Comparison of ENCODE assay signal across 1 cellular context in the genomic region with DNA sequence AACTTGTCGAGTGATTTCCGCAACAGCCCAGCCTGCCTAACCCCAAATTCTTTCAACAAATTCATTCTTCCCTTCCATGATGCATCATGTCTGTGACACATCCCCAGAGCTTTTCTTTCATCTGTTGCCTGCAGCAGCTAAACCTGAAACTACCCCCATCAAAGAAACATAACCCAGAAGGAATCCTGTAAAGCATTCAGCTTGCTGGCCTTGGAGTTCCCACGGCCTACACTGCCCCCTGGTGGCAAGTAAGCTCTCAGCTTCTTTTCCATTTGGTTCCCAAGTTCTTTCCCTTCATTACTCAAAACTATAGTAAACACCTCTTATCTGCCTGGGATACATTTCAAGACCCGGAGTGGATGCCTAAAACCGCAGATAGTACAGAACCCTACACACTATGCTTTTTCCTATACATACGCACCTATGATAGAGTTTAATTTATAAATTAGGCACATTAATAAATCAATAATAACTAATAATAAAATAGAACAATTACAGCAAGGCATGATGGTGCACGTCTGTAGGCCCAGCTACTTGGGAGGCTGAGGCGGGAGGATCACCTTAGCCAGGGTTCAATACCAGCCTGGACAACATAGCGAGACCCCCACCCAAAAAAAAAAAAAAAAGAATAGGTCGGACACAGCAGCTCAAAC.
TF ChIP-seq lines count a peak whose summit lies in the region.

No MANE protein-coding gene starts in this region.

TF ChIP-seq in K562, 482 proteins besides CTCF, POLR2A, EP300 and RAD21 (continued from another document and continues in another):
- TF ChIP-seq ZNF407 (IDR thresholded peaks at IDR 0.05; ENCODE audit: low read depth), result no peak
- no peak for TF ChIP-seq ZNF324 (CRISPR knock-in tag; IDR thresholded peaks at IDR 0.05)
- TF ChIP-seq SIRT6 (IDR thresholded peaks at IDR 0.05; ENCODE audit: low read depth, low read length), result no peak
- peak; percentile 95 for TF ChIP-seq ARID2 (IDR thresholded peaks at IDR 0.05)
- TF ChIP-seq SMC3 (conservative IDR thresholded peaks at IDR 0.05; ENCODE audit: insufficient read depth, low read depth, low read length), result peak; percentile 92
- TF ChIP-seq TGIF2 (CRISPR knock-in tag; IDR thresholded peaks at IDR 0.05), result no peak
- no peak for TF ChIP-seq RBM17 (IDR thresholded peaks at IDR 0.05; ENCODE audit: borderline replicate concordance, low read depth, low read length)
- TF ChIP-seq SIN3A (IDR thresholded peaks at IDR 0.05; ENCODE audit: borderline replicate concordance in 2 of 2, control insufficient read depth in 1 of 2, low read depth in 2 of 2, low read length in 2 of 2), result no peak
- TF ChIP-seq E2F8 (IDR thresholded peaks at IDR 0.05; ENCODE audit: low read depth, partially characterized antibody), result peak; percentile 36
- TF ChIP-seq ZBTB1 (CRISPR knock-in tag; IDR thresholded peaks at IDR 0.05; ENCODE audit: borderline replicate concordance, low read depth), result no peak
- TF ChIP-seq, protein P1, sequence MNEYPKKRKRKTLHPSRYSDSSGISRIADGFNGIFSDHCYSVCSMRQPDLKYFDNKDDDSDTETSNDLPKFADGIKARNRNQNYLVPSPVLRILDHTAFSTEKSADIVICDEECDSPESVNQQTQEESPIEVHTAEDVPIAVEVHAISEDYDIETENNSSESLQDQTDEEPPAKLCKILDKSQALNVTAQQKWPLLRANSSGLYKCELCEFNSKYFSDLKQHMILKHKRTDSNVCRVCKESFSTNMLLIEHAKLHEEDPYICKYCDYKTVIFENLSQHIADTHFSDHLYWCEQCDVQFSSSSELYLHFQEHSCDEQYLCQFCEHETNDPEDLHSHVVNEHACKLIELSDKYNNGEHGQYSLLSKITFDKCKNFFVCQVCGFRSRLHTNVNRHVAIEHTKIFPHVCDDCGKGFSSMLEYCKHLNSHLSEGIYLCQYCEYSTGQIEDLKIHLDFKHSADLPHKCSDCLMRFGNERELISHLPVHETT (CRISPR knock-in tag; conservative IDR thresholded peaks at IDR 0.05 in 1 of 2, IDR thresholded peaks at IDR 0.05 in 1 of 2), result no peak
- no peak for TF ChIP-seq NFE2L1 (tag; IDR thresholded peaks at IDR 0.05; ENCODE audit: borderline replicate concordance, low read depth)
- no peak for TF ChIP-seq MCM2 (IDR thresholded peaks at IDR 0.05; ENCODE audit: low read depth)
- TF ChIP-seq, protein P2, sequence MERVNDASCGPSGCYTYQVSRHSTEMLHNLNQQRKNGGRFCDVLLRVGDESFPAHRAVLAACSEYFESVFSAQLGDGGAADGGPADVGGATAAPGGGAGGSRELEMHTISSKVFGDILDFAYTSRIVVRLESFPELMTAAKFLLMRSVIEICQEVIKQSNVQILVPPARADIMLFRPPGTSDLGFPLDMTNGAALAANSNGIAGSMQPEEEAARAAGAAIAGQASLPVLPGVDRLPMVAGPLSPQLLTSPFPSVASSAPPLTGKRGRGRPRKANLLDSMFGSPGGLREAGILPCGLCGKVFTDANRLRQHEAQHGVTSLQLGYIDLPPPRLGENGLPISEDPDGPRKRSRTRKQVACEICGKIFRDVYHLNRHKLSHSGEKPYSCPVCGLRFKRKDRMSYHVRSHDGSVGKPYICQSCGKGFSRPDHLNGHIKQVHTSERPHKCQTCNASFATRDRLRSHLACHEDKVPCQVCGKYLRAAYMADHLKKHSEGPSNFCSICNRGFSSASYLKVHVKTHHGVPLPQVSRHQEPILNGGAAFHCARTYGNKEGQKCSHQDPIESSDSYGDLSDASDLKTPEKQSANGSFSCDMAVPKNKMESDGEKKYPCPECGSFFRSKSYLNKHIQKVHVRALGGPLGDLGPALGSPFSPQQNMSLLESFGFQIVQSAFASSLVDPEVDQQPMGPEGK (CRISPR knock-in tag; IDR thresholded peaks at IDR 0.05; ENCODE audit: borderline replicate concordance), result no peak
- no peak for TF ChIP-seq ZNF764 (CRISPR knock-in tag; IDR thresholded peaks at IDR 0.05; ENCODE audit: low read depth)
- TF ChIP-seq ZNF79 (CRISPR knock-in tag; IDR thresholded peaks at IDR 0.05; ENCODE audit: low read depth), result no peak
- TF ChIP-seq RERE (CRISPR knock-in tag; IDR thresholded peaks at IDR 0.05; ENCODE audit: borderline replicate concordance), result no peak
- no peak for TF ChIP-seq JUNB (CRISPR knock-in tag; conservative IDR thresholded peaks at IDR 0.05)
- no peak for TF ChIP-seq VEZF1 (CRISPR knock-in tag; IDR thresholded peaks at IDR 0.05)
- TF ChIP-seq DACH1 (IDR thresholded peaks at IDR 0.05; ENCODE audit: partially characterized antibody), result peak; percentile 92
- TF ChIP-seq, protein P3, sequence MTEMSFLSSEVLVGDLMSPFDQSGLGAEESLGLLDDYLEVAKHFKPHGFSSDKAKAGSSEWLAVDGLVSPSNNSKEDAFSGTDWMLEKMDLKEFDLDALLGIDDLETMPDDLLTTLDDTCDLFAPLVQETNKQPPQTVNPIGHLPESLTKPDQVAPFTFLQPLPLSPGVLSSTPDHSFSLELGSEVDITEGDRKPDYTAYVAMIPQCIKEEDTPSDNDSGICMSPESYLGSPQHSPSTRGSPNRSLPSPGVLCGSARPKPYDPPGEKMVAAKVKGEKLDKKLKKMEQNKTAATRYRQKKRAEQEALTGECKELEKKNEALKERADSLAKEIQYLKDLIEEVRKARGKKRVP (CRISPR knock-in tag; IDR thresholded peaks at IDR 0.05), result no peak
- TF ChIP-seq STAG1 (CRISPR knock-in tag; IDR thresholded peaks at IDR 0.05; ENCODE audit: borderline replicate concordance), result peak; percentile 64; the same call in 1 of the 2 replicates
- no peak for TF ChIP-seq LARP7 (IDR thresholded peaks at IDR 0.05)
- TF ChIP-seq ARNT (IDR thresholded peaks at IDR 0.05), result peak in 1 of 2 experiments; percentile 38; a peak in 1 of 4 replicates
- no peak for TF ChIP-seq RFX7 (CRISPR knock-in tag; IDR thresholded peaks at IDR 0.05)
- TF ChIP-seq KLF1 (tag; IDR thresholded peaks at IDR 0.05), result no peak
- TF ChIP-seq PHB (CRISPR knock-in tag; IDR thresholded peaks at IDR 0.05), result no peak
- no peak for TF ChIP-seq PRPF4 (IDR thresholded peaks at IDR 0.05; ENCODE audit: insufficient read depth, low read depth, low read length, poor library complexity, severe bottlenecking)
